ENCODE assay signal across 20 cellular contexts in the genomic region with DNA sequence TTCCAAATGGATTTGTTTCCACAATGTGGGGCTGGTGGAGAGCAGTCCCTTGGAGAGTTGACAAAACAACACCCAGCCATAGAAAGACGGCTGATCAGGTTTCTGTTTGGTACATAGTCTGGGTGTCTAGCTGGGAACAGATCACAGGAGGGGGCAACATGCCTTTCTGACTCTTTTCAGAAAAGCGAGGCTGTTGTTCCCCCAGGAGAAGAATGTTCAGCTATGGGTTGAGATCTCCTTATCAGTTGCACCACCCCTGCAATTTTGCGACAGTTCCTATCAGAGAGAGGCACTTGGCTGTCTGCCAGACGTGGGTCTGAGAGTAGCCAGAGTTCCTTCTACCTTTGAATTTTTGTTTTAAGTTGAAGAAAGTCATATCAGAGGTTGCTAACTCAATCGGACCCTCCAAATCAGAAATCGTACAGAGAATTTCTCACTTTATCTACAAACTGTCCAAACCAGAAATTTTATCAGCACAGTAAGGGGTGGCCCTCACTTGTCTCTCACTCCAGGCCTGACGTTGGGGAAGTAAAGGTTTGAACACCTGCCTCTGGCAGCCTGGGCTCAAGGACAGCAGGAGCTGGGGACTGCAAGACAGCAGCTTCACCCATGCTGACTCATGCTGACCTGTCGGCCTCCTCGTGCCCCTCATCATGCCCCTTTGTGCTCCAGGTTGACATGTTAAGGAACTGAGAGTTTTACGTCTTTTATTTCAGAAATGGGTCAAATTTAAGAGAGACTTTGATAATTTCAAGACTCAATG. TPM values are rescaled to one million over a fixed set of nuclear protein-coding genes. Genes with fewer than 3 reads are reported as not detected.
A peak's percentile ranks its signal among the peaks of the same experiment; 100 is the strongest.
DNase-seq lines count a peak whose midpoint lies in the region; ATAC-seq and TF ChIP-seq lines count a peak whose summit lies in the region.
"Had no signal": no experiment of that assay in that cellular context is flagged by ENCODE, and none has a peak within 500 bp of the region (broad histone marks: within the 10 kb centered on the region; RNA-seq: fewer than 3 reads in every experiment).

No MANE protein-coding gene starts in this region.

- 22 to 27% methylated on average over 10 of the region's 10 CpGs for WGBS in lung, 2 donors
- 27 to 28% methylated on average over 10 of the region's 10 CpGs for WGBS in GM23248 (ENCODE audit: low coverage in 1 of 2, low lambda C conversion rate in 2 of 2, missing lambda C conversion rate in 2 of 2), 2 experiments
- 34% methylated on average over 10 of the region's 10 CpGs for WGBS in suprapubic skin

- H2AFZ ChIP-seq in GM23338 (peak overlapping the region; percentile 66), GM23248 (no peak overlapping the region)

- H3K27ac ChIP-seq in GM23338 (ENCODE audit: low read depth) (no peak overlapping the region), lung (ENCODE audit: low read depth in 1 of 2, low read length in 1 of 2) (no peak overlapping the region), GM23248 (no peak overlapping the region), suprapubic skin (no peak overlapping the region)
- H3K27ac ChIP-seq: coronary artery, gastrocnemius medialis, KMS-11, spleen had no signal

- H3K4me3 ChIP-seq in GM23338 (no peak overlapping the region), lung (no peak overlapping the region), GM23248 (no peak overlapping the region), suprapubic skin (no peak overlapping the region)
- H3K4me3 ChIP-seq: coronary artery, gastrocnemius medialis, spleen had no signal

- H3K9me3 Mint-ChIP-seq in GM23338: no peaks in the 10 kb centered on the region
- H3K9me3 Mint-ChIP-seq: type B pancreatic cell had no signal

- TF ChIP-seq POLR2A in suprapubic skin (IDR thresholded peaks at IDR 0.05): no peak

- no peaks in the 10 kb centered on the region for H3K4me1 ChIP-seq in GM23338 (ENCODE audit: insufficient read depth)
- H3K4me1 ChIP-seq in lung (ENCODE audit: control insufficient read depth in 2 of 2, insufficient read depth in 2 of 2, low read length in 2 of 2): no peaks in the 10 kb centered on the region
- no peaks in the 10 kb centered on the region for H3K4me1 ChIP-seq in GM23248 (ENCODE audit: insufficient read depth)
- H3K4me1 ChIP-seq in suprapubic skin: no peaks in the 10 kb centered on the region
- H3K4me1 ChIP-seq: gastrocnemius medialis, spleen had no signal

- H3K4me2 ChIP-seq in GM23338 (no peak overlapping the region), GM23248 (ENCODE audit: unreplicated experiment) (no peak overlapping the region)
- H3K4me2 ChIP-seq: KMS-11 had no signal

- DNase-seq in GM23338 (ENCODE audit: low spot score): no peak
- peak; percentile 60 for DNase-seq in KBM-7
- peak; percentile 77 for DNase-seq in RPMI8226
- DNase-seq in lung (ENCODE audit: low spot score): peak; percentile 34
- no peak for DNase-seq in GM23248
- no peak for DNase-seq in suprapubic skin (ENCODE audit: low spot score in 2 of 2)
- DNase-seq in UCSD-AML1 (lab: John Stamatoyannopoulos, UW; ENCODE audit: unreplicated experiment): no peak
- DNase-seq: aorta; DND-41; gastrocnemius medialis; NCI-H187 treated with DMSO at 0.1 percent for 48 hours; NK-92 treated with Interleukin-12 subunit alpha and Interleukin-12 subunit beta, amount 100 ng/mL, for 24 hours; spleen; T-helper 17 cell had no signal

- H3K9me3 ChIP-seq in lung (ENCODE audit: control insufficient read depth in 2 of 2, insufficient read depth in 1 of 2, low read length in 1 of 2) (no peaks in the 10 kb centered on the region), GM23248 (ENCODE audit: low read depth) (no peaks in the 10 kb centered on the region), suprapubic skin (no peaks in the 10 kb centered on the region)
- H3K9me3 ChIP-seq: gastrocnemius medialis, spleen had no signal

- H3K27me3 ChIP-seq in GM23338 (ENCODE audit: insufficient read depth) (no peaks in the 10 kb centered on the region), lung (ENCODE audit: control insufficient read depth, insufficient read depth) (peaks cover 3% of the 10 kb centered on the region), GM23248 (replicated peaks; ENCODE audit: insufficient read depth) (peaks cover 29% of the 10 kb centered on the region), suprapubic skin (peaks cover 38% of the 10 kb centered on the region)
- H3K27me3 ChIP-seq: gastrocnemius medialis had no signal

- in situ Hi-C loops in KBM-7 (cut with MboI; ENCODE audit: low pct_unique_long_range_greater_than_20kb, low sequenced_read_pairs) (no loop called here), GM23248 (cut with MboI) (no loop called here)

- no peak for TF ChIP-seq EP300 in suprapubic skin (IDR thresholded peaks at IDR 0.05)

- TF ChIP-seq CTCF in GM23338 (conservative IDR thresholded peaks at IDR 0.05; ENCODE audit: low read depth in 2 of 2) (no peak), lung (IDR thresholded peaks at IDR 0.05; ENCODE audit: control extremely low read depth, extremely low read depth) (no peak), suprapubic skin (IDR thresholded peaks at IDR 0.05) (no peak)

- H3F3A ChIP-seq in GM23338 (replicated peaks; ENCODE audit: low read depth): no peaks in the 10 kb centered on the region
- no peaks in the 10 kb centered on the region for H3F3A ChIP-seq in GM23248 (ENCODE audit: insufficient read depth)

- H3K9me2 ChIP-seq in GM23338 (ENCODE audit: insufficient read depth) (no peaks in the 10 kb centered on the region), GM23248 (ENCODE audit: insufficient read depth) (no peaks in the 10 kb centered on the region)

- ATAC-seq in GM23338 (no peak), lung (ENCODE audit: insufficient read depth, low FRiP score) (no peak)
- ATAC-seq: activated CD4-positive, CD25-positive, alpha-beta regulatory T cell treated with anti-CD3 and anti-CD28 coated beads, Interleukin-2, amount 50 U/mL, for 24 hours; gastrocnemius medialis; T-helper 17 cell had no signal

- H3K36me3 ChIP-seq in GM23338 (ENCODE audit: insufficient read depth) (no peaks in the 10 kb centered on the region), lung (ENCODE audit: control insufficient read depth in 2 of 2, insufficient read depth in 2 of 2, low read length in 2 of 2) (no peaks in the 10 kb centered on the region), GM23248 (ENCODE audit: low read depth) (no peaks in the 10 kb centered on the region), suprapubic skin (no peaks in the 10 kb centered on the region)
- H3K36me3 ChIP-seq: gastrocnemius medialis, spleen had no signal

- no peak overlapping the region; the same call in 1 of the 2 replicates for H3K27ac Mint-ChIP-seq in GM23338
- H3K27ac Mint-ChIP-seq: T-helper 17 cell, type B pancreatic cell had no signal

- H3K4me1 Mint-ChIP-seq in GM23338: no peaks in the 10 kb centered on the region
- H3K4me1 Mint-ChIP-seq: T-helper 17 cell had no signal

- no peak overlapping the region for H3K4me3 Mint-ChIP-seq in GM23338
- H3K4me3 Mint-ChIP-seq: T-helper 17 cell, type B pancreatic cell had no signal

- H3K9ac ChIP-seq in GM23248: no peak overlapping the region
- H3K9ac ChIP-seq: KMS-11 had no signal

- H3K27me3 Mint-ChIP-seq in GM23338 (ENCODE audit: insufficient read depth, low read depth, poor library complexity): peaks cover 6% of the 10 kb centered on the region

- no peaks in the 10 kb centered on the region for H4K20me1 ChIP-seq in GM23338 (replicated peaks; ENCODE audit: insufficient read depth)
- no peaks in the 10 kb centered on the region for H4K20me1 ChIP-seq in GM23248 (ENCODE audit: insufficient read depth)

- H3K36me3 Mint-ChIP-seq in GM23338 (ENCODE audit: low read depth): no peaks in the 10 kb centered on the region
- H3K36me3 Mint-ChIP-seq: type B pancreatic cell had no signal

- H3K79me2 ChIP-seq in GM23338 (replicated peaks; ENCODE audit: insufficient read depth) (no peaks in the 10 kb centered on the region), GM23248 (ENCODE audit: insufficient read depth) (no peaks in the 10 kb centered on the region)

TF ChIP-seq in GM23338, 12 proteins besides CTCF, POLR2A, EP300 and RAD21:
- TF ChIP-seq CREB1 (CRISPR knock-in tag; IDR thresholded peaks at IDR 0.05; ENCODE audit: low read depth) (no peak), STAT1 (IDR thresholded peaks at IDR 0.05; ENCODE audit: unreplicated experiment) (no peak)
- TF ChIP-seq, protein P1, sequence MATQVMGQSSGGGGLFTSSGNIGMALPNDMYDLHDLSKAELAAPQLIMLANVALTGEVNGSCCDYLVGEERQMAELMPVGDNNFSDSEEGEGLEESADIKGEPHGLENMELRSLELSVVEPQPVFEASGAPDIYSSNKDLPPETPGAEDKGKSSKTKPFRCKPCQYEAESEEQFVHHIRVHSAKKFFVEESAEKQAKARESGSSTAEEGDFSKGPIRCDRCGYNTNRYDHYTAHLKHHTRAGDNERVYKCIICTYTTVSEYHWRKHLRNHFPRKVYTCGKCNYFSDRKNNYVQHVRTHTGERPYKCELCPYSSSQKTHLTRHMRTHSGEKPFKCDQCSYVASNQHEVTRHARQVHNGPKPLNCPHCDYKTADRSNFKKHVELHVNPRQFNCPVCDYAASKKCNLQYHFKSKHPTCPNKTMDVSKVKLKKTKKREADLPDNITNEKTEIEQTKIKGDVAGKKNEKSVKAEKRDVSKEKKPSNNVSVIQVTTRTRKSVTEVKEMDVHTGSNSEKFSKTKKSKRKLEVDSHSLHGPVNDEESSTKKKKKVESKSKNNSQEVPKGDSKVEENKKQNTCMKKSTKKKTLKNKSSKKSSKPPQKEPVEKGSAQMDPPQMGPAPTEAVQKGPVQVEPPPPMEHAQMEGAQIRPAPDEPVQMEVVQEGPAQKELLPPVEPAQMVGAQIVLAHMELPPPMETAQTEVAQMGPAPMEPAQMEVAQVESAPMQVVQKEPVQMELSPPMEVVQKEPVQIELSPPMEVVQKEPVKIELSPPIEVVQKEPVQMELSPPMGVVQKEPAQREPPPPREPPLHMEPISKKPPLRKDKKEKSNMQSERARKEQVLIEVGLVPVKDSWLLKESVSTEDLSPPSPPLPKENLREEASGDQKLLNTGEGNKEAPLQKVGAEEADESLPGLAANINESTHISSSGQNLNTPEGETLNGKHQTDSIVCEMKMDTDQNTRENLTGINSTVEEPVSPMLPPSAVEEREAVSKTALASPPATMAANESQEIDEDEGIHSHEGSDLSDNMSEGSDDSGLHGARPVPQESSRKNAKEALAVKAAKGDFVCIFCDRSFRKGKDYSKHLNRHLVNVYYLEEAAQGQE (IDR thresholded peaks at IDR 0.05; ENCODE audit: unreplicated experiment): no peak

RNA-seq across cellular contexts. Expression of a gene that starts 42.2 kb away (rescaled TPM):
- 0.12 TPM in 1 of 2 replicates, not detected in the other for total RNA-seq in GM23338 (2014; rRNA removed; shearing (Covaris generic))
- polyA plus RNA-seq in GM23338 (2016; fragmentation: Nextera tagmentation; extraction: Ambion mirVana): not detected in 2 replicates
- total RNA-seq in lung: under 1 TPM in 1 of 2 donors, not detected in 1; 0.31 TPM
- under 1 TPM; 0.06 to 0.15 TPM for polyA plus RNA-seq in lung
- not detected in 2 replicates for total RNA-seq in GM23248 (2014; rRNA removed; shearing (Covaris generic))
- polyA plus RNA-seq in GM23248 (2016; fragmentation: Nextera tagmentation; extraction: Ambion mirVana): not detected in 2 replicates
- not detected for total RNA-seq in suprapubic skin
- total RNA-seq: liver, T-helper 17 cell had no signal
- polyA plus RNA-seq: BJ, liver had no signal

Comparison
In these comparisons a context has a peak if more than half of its experiments do, and no peak if none do; other contexts are left out.
1. DNase-seq: peak in KBM-7 (single experiment), RPMI8226 (single experiment) and lung (single experiment); none in GM23338 (single experiment), GM23248 (single experiment), suprapubic skin (0 of 2) and UCSD-AML1 (single experiment).